31 cellular contexts compared by ENCODE assay signal in the genomic region with DNA sequence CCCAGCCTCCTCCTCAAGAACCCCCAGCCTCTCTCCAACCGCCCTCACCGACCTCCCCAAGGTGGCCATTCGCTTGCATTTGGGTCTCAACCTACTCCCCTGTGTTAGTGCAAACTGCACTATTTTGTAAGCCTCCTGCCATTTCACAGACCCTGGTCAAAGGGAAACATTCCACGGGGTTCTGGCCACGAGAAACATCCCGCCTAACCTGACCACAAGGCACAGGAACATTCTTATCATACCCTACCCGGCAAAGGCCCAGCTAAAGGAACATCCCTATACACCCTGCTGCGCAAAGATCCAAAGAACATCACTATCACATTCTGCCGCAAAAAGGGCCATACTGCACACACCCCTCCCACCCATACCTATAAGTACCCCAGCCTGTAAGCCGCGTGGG. TPM values are rescaled to one million over a fixed set of nuclear protein-coding genes. Genes with fewer than 3 reads are reported as not detected.
"Had no signal": no experiment of that assay in that cellular context is flagged by ENCODE, and none has a peak within 500 bp of the region (broad histone marks: within the 10 kb centered on the region; RNA-seq: fewer than 3 reads in every experiment).

No MANE protein-coding gene starts in this region.

- H3K4me3 ChIP-seq: esophagus muscularis mucosa, gastroesophageal sphincter, lung, pancreas, right lobe of liver, smooth muscle cell, suprapubic skin, transverse colon had no signal

- DNase-seq: cerebellar nuclear complex; dorsolateral prefrontal cortex; effector CD4-positive, alpha-beta T cell; foreskin keratinocyte; hypothalamus; immature natural killer cell; islet precursor cell; kidney glomerular epithelial cell; natural killer cell; retina; right lobe of liver; stimulated activated CD4-positive, alpha-beta T cell treated with anti-CD3 and anti-CD28 coated beads, Interleukin-12 subunit alpha, Interleukin-12 subunit beta, amount 100 ng/mL, for 4 hours; stimulated activated CD4-positive, alpha-beta T cell treated with anti-CD3 and anti-CD28 coated beads, Interleukin-1b, Interleukin-23, amount 100 ng/mL, for 48 hours; stimulated activated CD4-positive, alpha-beta T cell treated with anti-CD3 and anti-CD28 coated beads, Interleukin-4, amount 100 ng/mL, for 1 hour; stimulated activated CD8-positive, alpha-beta memory T cell treated with anti-CD3 and anti-CD28 coated beads, Interleukin-4, amount 100 ng/mL, for 48 hours; stimulated activated naive CD4-positive, alpha-beta T cell; stimulated activated naive CD8-positive, alpha-beta T cell treated with anti-CD3 and anti-CD28 coated beads, Interleukin-15, amount 100 ng/mL, for 72 hours; transverse colon had no signal

- H3K27ac Mint-ChIP-seq: memory B cell; natural killer cell; stimulated activated naive CD8-positive, alpha-beta T cell treated with anti-CD3 and anti-CD28 coated beads, Interleukin-15, amount 100 ng/mL, for 72 hours had no signal

- H3K36me3 Mint-ChIP-seq: immature natural killer cell, memory B cell, natural killer cell had no signal

- H3K4me3 Mint-ChIP-seq: immature natural killer cell; memory B cell; natural killer cell; stimulated activated naive CD8-positive, alpha-beta T cell treated with anti-CD3 and anti-CD28 coated beads, Interleukin-15, amount 100 ng/mL, for 72 hours had no signal

- H3K27me3 ChIP-seq: dorsolateral prefrontal cortex, foreskin keratinocyte, gastroesophageal sphincter, pancreas, right lobe of liver, suprapubic skin, transverse colon had no signal

- ATAC-seq: foreskin keratinocyte; natural killer cell; pancreas; stimulated activated naive CD8-positive, alpha-beta T cell treated with anti-CD3 and anti-CD28 coated beads, Interleukin-15, amount 100 ng/mL, for 72 hours had no signal

- H3K4me2 ChIP-seq: smooth muscle cell had no signal

- H3K9me3 ChIP-seq: esophagus muscularis mucosa, gastroesophageal sphincter, neutrophil, pancreas, right lobe of liver, suprapubic skin, transverse colon had no signal

- H3K4me1 Mint-ChIP-seq: immature natural killer cell; memory B cell; natural killer cell; stimulated activated naive CD8-positive, alpha-beta T cell treated with anti-CD3 and anti-CD28 coated beads, Interleukin-15, amount 100 ng/mL, for 72 hours had no signal

- H3K4me1 ChIP-seq: pancreas, right lobe of liver, suprapubic skin had no signal

- H3K9me3 Mint-ChIP-seq: memory B cell; natural killer cell; stimulated activated naive CD8-positive, alpha-beta T cell treated with anti-CD3 and anti-CD28 coated beads, Interleukin-15, amount 100 ng/mL, for 72 hours had no signal

- FAIRE-seq: colon, pancreas had no signal

- H3K36me3 ChIP-seq: esophagus muscularis mucosa, gastroesophageal sphincter, neutrophil, pancreas, right lobe of liver, suprapubic skin, transverse colon had no signal

- H3K27ac ChIP-seq: dorsolateral prefrontal cortex, foreskin keratinocyte, neutrophil, pancreas, right lobe of liver, suprapubic skin, transverse colon had no signal

RNA-seq across cellular contexts. Expression of a gene that starts 38.0 kb away (rescaled TPM):
- total RNA-seq: esophagus muscularis mucosa, fibroblast of lung, foreskin keratinocyte, liver, natural killer cell, pancreas, right lobe of liver, smooth muscle cell, suprapubic skin, ureter had no signal
- polyA plus RNA-seq: fibroblast of lung, foreskin keratinocyte, immature natural killer cell, liver, neural cell, pancreas, smooth muscle cell had no signal
